Comparison of ENCODE assay signal across 20 cellular contexts in genomic region chr2:70896765-70897202, GRCh38. TPM values are rescaled to one million over a fixed set of nuclear protein-coding genes. Genes with fewer than 3 reads are reported as not detected.
DNase-seq lines count a peak whose midpoint lies in the region; ATAC-seq and TF ChIP-seq lines count a peak whose summit lies in the region.
"Had no signal": no experiment of that assay in that cellular context is flagged by ENCODE, and none has a peak within 500 bp of the region (broad histone marks: within the 10 kb centered on the region; RNA-seq: fewer than 3 reads in every experiment).

No MANE protein-coding gene starts in this region.

- H3K9me3 ChIP-seq in psoas muscle, result no peaks in the 10 kb centered on the region
- H3K9me3 ChIP-seq: BE2C had no signal

- ATAC-seq in WTC11, result no peak
- ATAC-seq in psoas muscle, result no peak
- no peak for ATAC-seq in GM19463 (IDR thresholded peaks at IDR 0.05; ENCODE audit: unreplicated experiment)
- no peak for ATAC-seq in HG02852 (IDR thresholded peaks at IDR 0.05; ENCODE audit: unreplicated experiment)
- ATAC-seq: CD8-positive, alpha-beta T cell; PC-3 had no signal

- CTCF ChIA-PET in WTC11 (lab: Charles Lee), result interaction anchor here (0.7 to 1.9 kb wide), 5 partner anchors 10 to 593 kb away, joined by 3 to 8 read pairs (median 4); no protein-coding TSS in a partner anchor

- no peak overlapping the region for H3K27ac ChIP-seq in psoas muscle
- H3K27ac ChIP-seq: RWPE1 had no signal

- DNase-seq in SIG-M5 treated with dmso at 0.1 percent for 504 hours (lab: John Stamatoyannopoulos, UW; ENCODE audit: unreplicated experiment), result peak; percentile 55
- no peak for DNase-seq in SIG-M5 (lab: John Stamatoyannopoulos, UW)
- peak; percentile 74 for DNase-seq in H7
- no peak for DNase-seq in WTC11 (ENCODE audit: low spot score)
- DNase-seq in psoas muscle, result no peak
- no peak for DNase-seq in activated CD4-positive, alpha-beta T cell treated with anti-CD3 and anti-CD28 coated beads for 4 hours
- DNase-seq: 8988T; BE2C; CD8-positive, alpha-beta T cell; Kasumi-1; MM.1S; NCI-H1417; NCI-H187 treated with DMSO at 0.1 percent for 48 hours; NCI-H69; PC-3 had no signal

- TF ChIP-seq CTCF in WTC11 (IDR thresholded peaks at IDR 0.05) (no peak), psoas muscle (IDR thresholded peaks at IDR 0.05) (no peak)

- 18 to 32% (median 26%) methylated on average over 16 of the region's 16 CpGs for WGBS in psoas muscle, 3 donors

- peaks cover 12% of the 10 kb centered on the region for H3K4me1 ChIP-seq in psoas muscle
- H3K4me1 ChIP-seq: BE2C had no signal

- H3K27me3 ChIP-seq in H7 (ENCODE audit: control insufficient read depth, insufficient read depth, low read length) (peaks cover 98% of the 10 kb centered on the region), psoas muscle (ENCODE audit: insufficient read depth in 3 of 3, low read length in 2 of 3) (peaks cover 0 to 75% (median 19%) of the 10 kb centered on the region in 3 donors)
- H3K27me3 ChIP-seq: BE2C had no signal

- peaks cover 100% of the 10 kb centered on the region for H3K27me3 Mint-ChIP-seq in WTC11 (ENCODE audit: low read depth)

- H3K36me3 Mint-ChIP-seq in WTC11, result no peaks in the 10 kb centered on the region
- H3K36me3 Mint-ChIP-seq: CD8-positive, alpha-beta T cell; IgD-negative memory B cell had no signal

- no peaks in the 10 kb centered on the region for H3K9me3 Mint-ChIP-seq in WTC11
- H3K9me3 Mint-ChIP-seq: CD8-positive, alpha-beta T cell had no signal

- peaks cover 56% of the 10 kb centered on the region for H3K4me1 Mint-ChIP-seq in WTC11

- intact Hi-C loops in psoas muscle (cut with DNase I), result no loop called here

- peak overlapping the region; percentile 48; the same call in 1 of the 2 replicates for H3K4me3 Mint-ChIP-seq in WTC11
- H3K4me3 Mint-ChIP-seq: CD8-positive, alpha-beta T cell had no signal

- H3K36me3 ChIP-seq in H7 (replicated peaks; ENCODE audit: control insufficient read depth, insufficient read depth, low read length), result no peaks in the 10 kb centered on the region
- H3K36me3 ChIP-seq in psoas muscle (ENCODE audit: insufficient read depth in 1 of 2, low read depth in 1 of 2), result no peaks in the 10 kb centered on the region
- H3K36me3 ChIP-seq: BE2C had no signal

- H3K4me3 ChIP-seq in H7 (ENCODE audit: insufficient read depth, low read depth, low read length), result no peak overlapping the region
- peak overlapping the region; percentile 8 for H3K4me3 ChIP-seq in psoas muscle

- POLR2A ChIA-PET in WTC11 (lab: Charles Lee), result interaction anchor here (1.3 kb wide), 1 partner anchor 9 kb away, joined by 4 read pairs; no protein-coding TSS in a partner anchor

- no peak overlapping the region for H3K27ac Mint-ChIP-seq in WTC11
- H3K27ac Mint-ChIP-seq: CD8-positive, alpha-beta T cell; IgD-negative memory B cell had no signal

TF ChIP-seq in WTC11, 78 proteins besides CTCF, POLR2A, EP300 and RAD21:
- no peak for TF ChIP-seq FOXP4 (CRISPR knock-in tag; IDR thresholded peaks at IDR 0.05)
- peak; percentile 81 for TF ChIP-seq PRDM15 (CRISPR knock-in tag; IDR thresholded peaks at IDR 0.05)

RNA-seq across cellular contexts. Expression of gene VAX2, which starts 3.6 kb away (rescaled TPM):
- not detected in 2 replicates for total RNA-seq in H7 (2014; rRNA removed; shearing (Covaris generic))
- total RNA-seq in WTC11 (2021), result not detected in 3 replicates
- 1 to 10 TPM in 2 of 4 donors, under 1 TPM in 2; 0.66 to 1.2 (median 0.96) TPM for total RNA-seq in psoas muscle
- under 1 TPM; 0.30 to 0.97 (median 0.48) TPM for polyA plus RNA-seq in psoas muscle
- total RNA-seq: CD8-positive, alpha-beta T cell; HT1080; PC-3 had no signal
- polyA plus RNA-seq: IgD-negative memory B cell had no signal

RNA-seq across cellular contexts. Expression of gene ATP6V1B1, which starts 38.9 kb away (rescaled TPM):
- 0.14 TPM in 1 of 2 replicates, not detected in the other for total RNA-seq in H7 (2014; rRNA removed; shearing (Covaris generic))
- total RNA-seq in WTC11 (2021), result not detected in 3 replicates
- under 1 TPM in 2 of 4 donors, not detected in 2; 0.22 to 0.53 TPM for total RNA-seq in psoas muscle
- polyA plus RNA-seq in psoas muscle, result under 1 TPM; 0.10 to 0.70 (median 0.38) TPM
- total RNA-seq: CD8-positive, alpha-beta T cell; HT1080; PC-3 had no signal
- polyA plus RNA-seq: IgD-negative memory B cell had no signal

Comparison
In these comparisons a context has a peak if more than half of its experiments do, and no peak if none do; other contexts are left out.
1. DNase-seq: peak in SIG-M5 treated with dmso at 0.1 percent for 504 hours (single experiment) and H7 (single experiment); none in SIG-M5 (single experiment), WTC11 (single experiment), psoas muscle (0 of 2) and activated CD4-positive, alpha-beta T cell treated with anti-CD3 and anti-CD28 coated beads for 4 hours (0 of 2).